ENCODE assay signal across 9 cellular contexts in the genomic region with DNA sequence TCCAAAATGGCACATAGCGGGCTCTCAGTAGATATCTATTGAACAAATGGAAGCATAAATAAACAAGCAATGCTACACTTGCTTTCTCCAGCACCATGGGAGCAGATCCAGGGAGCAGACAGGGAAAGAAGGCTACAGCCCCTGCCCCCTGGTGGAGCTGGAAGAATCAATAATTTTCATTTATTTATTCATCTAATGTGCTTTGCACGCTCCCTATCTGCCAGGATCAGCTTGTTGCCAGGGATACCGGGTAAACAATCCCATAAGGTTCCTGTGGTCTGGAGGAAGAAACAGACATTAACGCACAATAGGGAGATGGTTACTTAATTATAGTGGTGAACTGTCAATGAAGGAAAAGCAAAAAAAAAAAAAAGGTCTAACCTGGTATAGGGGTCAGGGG. TPM values are rescaled to one million over a fixed set of nuclear protein-coding genes. Genes with fewer than 3 reads are reported as not detected.
DNase-seq lines count a peak whose midpoint lies in the region; ATAC-seq, FAIRE-seq and TF ChIP-seq lines count a peak whose summit lies in the region.
"Had no signal": no experiment of that assay in that cellular context is flagged by ENCODE, and none has a peak within 500 bp of the region (broad histone marks: within the 10 kb centered on the region; RNA-seq: fewer than 3 reads in every experiment).

No MANE protein-coding gene starts in this region.

- TF ChIP-seq CTCF in D721Med (IDR thresholded peaks at IDR 0.05; ENCODE audit: insufficient read depth, missing control alignments) = peak; percentile 38
- TF ChIP-seq CTCF in mammary epithelial cell (conservative IDR thresholded peaks at IDR 0.05 in 1 of 2, IDR thresholded peaks at IDR 0.05 in 1 of 2; ENCODE audit: extremely low read depth in 1 of 2, insufficient read depth in 1 of 2, low read depth in 1 of 2, low read length in 2 of 2) = peak; percentile 38 to 44
- TF ChIP-seq CTCF in lower lobe of right lung (IDR thresholded peaks at IDR 0.05) = peak; percentile 29

- no peak overlapping the region for H2AFZ ChIP-seq in mammary epithelial cell (ENCODE audit: low read depth, low read length)

- H3K9me3 Mint-ChIP-seq in activated CD4-positive, alpha-beta T cell treated with anti-CD3 and anti-CD28 coated beads, Interleukin-2, amount 10 ng/mL, durations not matched to agents 24 days and 14 days = peaks cover 5% of the 10 kb centered on the region

- no TSS peak for BruUV-seq in mammary epithelial cell (replicated peaks; lab: Mats Ljungman, UMichigan)

- DNase-seq in D721Med (ENCODE audit: insufficient read length, low spot score) (peak; percentile 22), NCI-H2171 (lab: John Stamatoyannopoulos, UW) (peak; percentile 37), mammary epithelial cell (no peak), lower lobe of right lung (no peak), kidney glomerular epithelial cell (lab: John Stamatoyannopoulos, UW) (no peak)
- no peak for DNase-seq in activated CD4-positive, alpha-beta T cell treated with anti-CD3 and anti-CD28 coated beads, Interleukin-2, amount 10 ng/mL, durations not matched to agents 24 days and 14 days
- DNase-seq in NK-92 treated with Interleukin-12 subunit alpha and Interleukin-12 subunit beta, amount 100 ng/mL, for 24 hours (lab: John Stamatoyannopoulos, UW) = no peak
- DNase-seq: T-helper 17 cell had no signal

- no peaks in the 10 kb centered on the region for H3K36me3 Mint-ChIP-seq in activated CD4-positive, alpha-beta T cell treated with anti-CD3 and anti-CD28 coated beads, Interleukin-2, amount 10 ng/mL, durations not matched to agents 24 days and 14 days (ENCODE audit: low read depth)

- CTCF ChIA-PET in mammary epithelial cell (lab: Charles Lee; ENCODE audit: low non-redundant PET) = no interaction called here

- H3K36me3 ChIP-seq in mammary epithelial cell (ENCODE audit: insufficient read depth, low read length) = no peaks in the 10 kb centered on the region
- no peaks in the 10 kb centered on the region for H3K36me3 ChIP-seq in lower lobe of right lung

- intact Hi-C loops in mammary epithelial cell (cut with micrococcal nuclease) (loop anchor here (1.0 kb wide), 1 partner anchor 158 kb away; no protein-coding TSS in a partner anchor), lower lobe of right lung (cut with DNase I) (no loop called here)
- intact Hi-C loops in activated CD4-positive, alpha-beta T cell treated with anti-CD3 and anti-CD28 coated beads, Interleukin-2, amount 10 ng/mL, durations not matched to agents 24 days and 14 days (cut with micrococcal nuclease) = no loop called here

- no peak overlapping the region for H3K27ac Mint-ChIP-seq in activated CD4-positive, alpha-beta T cell treated with anti-CD3 and anti-CD28 coated beads, Interleukin-2, amount 10 ng/mL, durations not matched to agents 24 days and 14 days
- H3K27ac Mint-ChIP-seq: T-helper 17 cell had no signal

- H3K27ac ChIP-seq in mammary epithelial cell (ENCODE audit: insufficient read depth, low read depth, low read length) (no peak overlapping the region), lower lobe of right lung (no peak overlapping the region)

- no peaks in the 10 kb centered on the region for H4K20me1 ChIP-seq in mammary epithelial cell (ENCODE audit: insufficient read depth, low read length)

- H3K4me3 Mint-ChIP-seq in activated CD4-positive, alpha-beta T cell treated with anti-CD3 and anti-CD28 coated beads, Interleukin-2, amount 10 ng/mL, durations not matched to agents 24 days and 14 days = no peak overlapping the region
- H3K4me3 Mint-ChIP-seq: T-helper 17 cell had no signal

- no peak overlapping the region for H3K9ac ChIP-seq in mammary epithelial cell (ENCODE audit: insufficient read depth, low read length)

- dilution Hi-C loops in mammary epithelial cell (cut with HindIII; ENCODE audit: low sequenced_read_pairs) = no loop called here

- no peak for FAIRE-seq in D721Med (lab: Jason Lieb, UNC)

- 38% methylated on average over 4 of the region's 4 CpGs for WGBS in mammary epithelial cell (ENCODE audit: low coverage, missing lambda C conversion rate)

- H3K79me2 ChIP-seq in mammary epithelial cell (ENCODE audit: insufficient read depth, low read length) = no peaks in the 10 kb centered on the region

- ATAC-seq in lower lobe of right lung = peak in 1 of 2 donors; percentile 32
- ATAC-seq in GM18909 (IDR thresholded peaks at IDR 0.05; ENCODE audit: poor library complexity, unreplicated experiment) = no peak
- ATAC-seq: T-helper 17 cell had no signal

- no peak overlapping the region for H3K4me2 ChIP-seq in mammary epithelial cell (ENCODE audit: insufficient read depth, low read depth, low read length)

- H3K27me3 ChIP-seq in mammary epithelial cell (ENCODE audit: insufficient read depth, low read length) (no peaks in the 10 kb centered on the region), lower lobe of right lung (ENCODE audit: low read depth) (no peaks in the 10 kb centered on the region)

- in situ Hi-C loops in mammary epithelial cell (cut with MboI; ENCODE audit: low sequenced_read_pairs in 2 of 2) = no loop called here

- no peaks in the 10 kb centered on the region for H3K27me3 Mint-ChIP-seq in activated CD4-positive, alpha-beta T cell treated with anti-CD3 and anti-CD28 coated beads, Interleukin-2, amount 10 ng/mL, durations not matched to agents 24 days and 14 days
- H3K27me3 Mint-ChIP-seq: T-helper 17 cell had no signal

- H3K4me3 ChIP-seq in mammary epithelial cell (replicated peaks in 1 of 3; ENCODE audit: insufficient read depth in 1 of 3, low read depth in 2 of 3, low read length in 3 of 3) (no peak overlapping the region), lower lobe of right lung (no peak overlapping the region)

- no peaks in the 10 kb centered on the region for H3K9me3 ChIP-seq in mammary epithelial cell (replicated peaks; ENCODE audit: insufficient read depth, low read length)
- H3K9me3 ChIP-seq in lower lobe of right lung = no peaks in the 10 kb centered on the region

- H3K4me1 ChIP-seq in mammary epithelial cell (ENCODE audit: insufficient read depth, low read length) (peaks cover 3% of the 10 kb centered on the region), lower lobe of right lung (peaks cover 6% of the 10 kb centered on the region)

- H3K4me1 Mint-ChIP-seq in activated CD4-positive, alpha-beta T cell treated with anti-CD3 and anti-CD28 coated beads, Interleukin-2, amount 10 ng/mL, durations not matched to agents 24 days and 14 days = peaks cover 2% of the 10 kb centered on the region

RNA-seq across cellular contexts. Expression of gene CLASP1, which starts 40.1 kb away (rescaled TPM):
- total RNA-seq in mammary epithelial cell = 100 to 1,000 TPM; 112 to 248 TPM
- 9.7 TPM for polyA plus RNA-seq in mammary epithelial cell
- 161 TPM for polyA minus RNA-seq in mammary epithelial cell
- 45.8 TPM for total RNA-seq in lower lobe of right lung
- 69.3 and 78.5 TPM in 2 replicates for total RNA-seq in activated CD4-positive, alpha-beta T cell treated with anti-CD3 and anti-CD28 coated beads, Interleukin-2, amount 10 ng/mL, durations not matched to agents 24 days and 14 days

RNA-seq across cellular contexts. Expression of gene NIFK, which starts 47.3 kb away (rescaled TPM):
- total RNA-seq in mammary epithelial cell (10 to 100 TPM; 44.5 to 88.7 TPM), lower lobe of right lung (29.8 TPM)
- polyA plus RNA-seq in mammary epithelial cell = 27.5 TPM
- polyA minus RNA-seq in mammary epithelial cell = 14.3 TPM
- total RNA-seq in activated CD4-positive, alpha-beta T cell treated with anti-CD3 and anti-CD28 coated beads, Interleukin-2, amount 10 ng/mL, durations not matched to agents 24 days and 14 days = 164 and 177 TPM in 2 replicates

Comparison
In these comparisons a context has a peak if more than half of its experiments do, and no peak if none do; other contexts are left out.
1. DNase-seq: peak in D721Med (single experiment) and NCI-H2171 (single experiment); none in mammary epithelial cell (single experiment), lower lobe of right lung (single experiment), activated CD4-positive, alpha-beta T cell treated with anti-CD3 and anti-CD28 coated beads, Interleukin-2, amount 10 ng/mL, durations not matched to agents 24 days and 14 days (single experiment), NK-92 treated with Interleukin-12 subunit alpha and Interleukin-12 subunit beta, amount 100 ng/mL, for 24 hours (single experiment) and kidney glomerular epithelial cell (single experiment).
2. Peak in every context shown above with its lines, with median percentiles within 50 percentile points of each other: CTCF ChIP-seq.